ENCODE assay signal across 20 cellular contexts in genomic region chr2:233807215-233807865, GRCh38. TPM values are rescaled to one million over a fixed set of nuclear protein-coding genes. Genes with fewer than 3 reads are reported as not detected.
A peak's percentile ranks its signal among the peaks of the same experiment; 100 is the strongest.
DNase-seq lines count a peak whose midpoint lies in the region; ATAC-seq, FAIRE-seq and TF ChIP-seq lines count a peak whose summit lies in the region.
"Had no signal": no experiment of that assay in that cellular context is flagged by ENCODE, and none has a peak within 500 bp of the region (broad histone marks: within the 10 kb centered on the region; RNA-seq: fewer than 3 reads in every experiment).

No MANE protein-coding gene starts in this region.

- no peak for ATAC-seq in activated T-helper 17 cell treated with anti-CD3 and anti-CD28 coated beads, Interleukin-2, amount 50 U/mL, for 72 hours (replicated peaks)
- ATAC-seq in HG02870 (IDR thresholded peaks at IDR 0.05; ENCODE audit: unreplicated experiment) = no peak
- ATAC-seq in GM21381 (IDR thresholded peaks at IDR 0.05; ENCODE audit: unreplicated experiment) = no peak
- ATAC-seq: mucosa of descending colon; stimulated activated effector memory CD8-positive, alpha-beta T cell treated with anti-CD3 and anti-CD28 coated beads, Interleukin-12 subunit alpha, Interleukin-12 subunit beta, amount 100 ng/mL, for 72 hours had no signal

- no peaks in the 10 kb centered on the region for H3K9me3 Mint-ChIP-seq in activated T-helper 17 cell treated with anti-CD3 and anti-CD28 coated beads, Interleukin-2, amount 50 U/mL, for 72 hours
- H3K9me3 Mint-ChIP-seq: CD8-positive, alpha-beta memory T cell; stimulated activated effector memory CD8-positive, alpha-beta T cell treated with anti-CD3 and anti-CD28 coated beads, Interleukin-12 subunit alpha, Interleukin-12 subunit beta, amount 100 ng/mL, for 72 hours had no signal

- H3K9me3 ChIP-seq in Peyer's patch = no peaks in the 10 kb centered on the region
- no peaks in the 10 kb centered on the region for H3K9me3 ChIP-seq in keratinocyte (ENCODE audit: control insufficient read depth, low read depth, low read length)
- H3K9me3 ChIP-seq in tibial artery = no peaks in the 10 kb centered on the region
- H3K9me3 ChIP-seq: HAP-1, mucosa of descending colon, SJCRH30 had no signal

- no peaks in the 10 kb centered on the region for H3K9me1 ChIP-seq in keratinocyte (ENCODE audit: control insufficient read depth, extremely low read depth, insufficient read depth, low read length)

- H3K79me2 ChIP-seq in keratinocyte (ENCODE audit: control insufficient read depth, insufficient read depth, low read length) = no peaks in the 10 kb centered on the region

- H3K4me1 Mint-ChIP-seq in activated T-helper 17 cell treated with anti-CD3 and anti-CD28 coated beads, Interleukin-2, amount 50 U/mL, for 72 hours = no peaks in the 10 kb centered on the region
- H3K4me1 Mint-ChIP-seq: CD8-positive, alpha-beta memory T cell; stimulated activated effector memory CD8-positive, alpha-beta T cell treated with anti-CD3 and anti-CD28 coated beads, Interleukin-12 subunit alpha, Interleukin-12 subunit beta, amount 100 ng/mL, for 72 hours had no signal

- no peak overlapping the region for H3K4me3 Mint-ChIP-seq in activated T-helper 17 cell treated with anti-CD3 and anti-CD28 coated beads, Interleukin-2, amount 50 U/mL, for 72 hours
- H3K4me3 Mint-ChIP-seq: CD8-positive, alpha-beta memory T cell; stimulated activated effector memory CD8-positive, alpha-beta T cell treated with anti-CD3 and anti-CD28 coated beads, Interleukin-12 subunit alpha, Interleukin-12 subunit beta, amount 100 ng/mL, for 72 hours had no signal

- peak; percentile 50 for DNase-seq in activated effector memory CD4-positive, alpha-beta T cell treated with anti-CD3 and anti-CD28 coated beads, Interleukin-2, amount 50 U/mL, for 16 hours
- DNase-seq in activated effector memory CD4-positive, alpha-beta T cell treated with Interleukin-2 at 50 U/mL for 16 hours = no peak
- peak in 2 of 3 donors; percentile 35 to 43 for DNase-seq in Peyer's patch
- DNase-seq in keratinocyte (ENCODE audit: low read depth, low spot score) = no peak
- DNase-seq in tibial artery = peak; percentile 13 to 48
- DNase-seq: activated gamma-delta T cell, anterior cingulate cortex, cortex of kidney, kidney glomerular epithelial cell, mucosa of descending colon, NCI-H1048, SJCRH30 had no signal

- no peak for FAIRE-seq in keratinocyte (lab: Jason Lieb, UNC)

- intact Hi-C loops in tibial artery (cut with DNase I; ENCODE audit: low total_unique reads) = no loop called here

- H3K4me2 ChIP-seq in keratinocyte (ENCODE audit: control insufficient read depth, extremely low read depth, insufficient read depth, low read depth, low read length) = no peak overlapping the region

- no peak overlapping the region for H3K9ac ChIP-seq in keratinocyte (ENCODE audit: control insufficient read depth, extremely low read depth, insufficient read depth, low read length)

- H2AFZ ChIP-seq in keratinocyte (ENCODE audit: control insufficient read depth, low read length) = no peak overlapping the region

- H3K36me3 ChIP-seq in Peyer's patch = no peaks in the 10 kb centered on the region
- no peaks in the 10 kb centered on the region for H3K36me3 ChIP-seq in keratinocyte (ENCODE audit: control insufficient read depth in 2 of 2, extremely low read depth in 1 of 2, insufficient read depth in 2 of 2, low read length in 2 of 2)
- H3K36me3 ChIP-seq in tibial artery = no peaks in the 10 kb centered on the region
- H3K36me3 ChIP-seq: HAP-1, SJCRH30 had no signal

- TF ChIP-seq POLR2A in Peyer's patch (IDR thresholded peaks at IDR 0.05) = no peak

- no peaks in the 10 kb centered on the region for H3K27me3 ChIP-seq in Peyer's patch
- peaks cover 14% of the 10 kb centered on the region for H3K27me3 ChIP-seq in keratinocyte (ENCODE audit: control insufficient read depth, extremely low read depth, insufficient read depth, low read length)
- peaks cover 0 to 9% of the 10 kb centered on the region in 2 donors for H3K27me3 ChIP-seq in tibial artery
- H3K27me3 ChIP-seq: SJCRH30 had no signal

- TF ChIP-seq CTCF in Peyer's patch (IDR thresholded peaks at IDR 0.05) (peak in 2 of 6 experiments; percentile 6 to 14), keratinocyte (optimal IDR thresholded peaks at IDR 0.05 in 1 of 3, IDR thresholded peaks at IDR 0.05 in 1 of 3, conservative IDR thresholded peaks at IDR 0.05 in 1 of 3; ENCODE audit: extremely low read depth in 1 of 3, insufficient read depth in 2 of 3, low read length in 3 of 3) (peak; percentile 4 to 30 (median 6)), tibial artery (IDR thresholded peaks at IDR 0.05) (no peak)

- no peaks in the 10 kb centered on the region for H4K20me1 ChIP-seq in keratinocyte (ENCODE audit: control insufficient read depth, extremely low read depth, insufficient read depth, low read length)

- H3K4me3 ChIP-seq in Peyer's patch (no peak overlapping the region), keratinocyte (ENCODE audit: control insufficient read depth in 2 of 3, extremely low read depth in 1 of 3, insufficient read depth in 2 of 3, low read depth in 1 of 3, low read length in 3 of 3) (no peak overlapping the region), tibial artery (no peak overlapping the region)
- H3K4me3 ChIP-seq: HAP-1, mucosa of descending colon, SJCRH30, skin epidermis had no signal

- peaks cover 21% of the 10 kb centered on the region for H3K27me3 Mint-ChIP-seq in activated T-helper 17 cell treated with anti-CD3 and anti-CD28 coated beads, Interleukin-2, amount 50 U/mL, for 72 hours

- H3K27ac Mint-ChIP-seq in activated T-helper 17 cell treated with anti-CD3 and anti-CD28 coated beads, Interleukin-2, amount 50 U/mL, for 72 hours = no peak overlapping the region
- H3K27ac Mint-ChIP-seq: CD8-positive, alpha-beta memory T cell; stimulated activated effector memory CD8-positive, alpha-beta T cell treated with anti-CD3 and anti-CD28 coated beads, Interleukin-12 subunit alpha, Interleukin-12 subunit beta, amount 100 ng/mL, for 72 hours had no signal

- H3K36me3 Mint-ChIP-seq in activated T-helper 17 cell treated with anti-CD3 and anti-CD28 coated beads, Interleukin-2, amount 50 U/mL, for 72 hours (ENCODE audit: low read depth) = no peaks in the 10 kb centered on the region
- H3K36me3 Mint-ChIP-seq: CD8-positive, alpha-beta memory T cell; stimulated activated effector memory CD8-positive, alpha-beta T cell treated with anti-CD3 and anti-CD28 coated beads, Interleukin-12 subunit alpha, Interleukin-12 subunit beta, amount 100 ng/mL, for 72 hours had no signal

- no peak overlapping the region for H3K27ac ChIP-seq in Peyer's patch
- no peak overlapping the region for H3K27ac ChIP-seq in keratinocyte (ENCODE audit: control insufficient read depth, insufficient read depth, low read length)
- no peak overlapping the region for H3K27ac ChIP-seq in tibial artery
- H3K27ac ChIP-seq: SJCRH30, skin epidermis had no signal

- dilution Hi-C loops in keratinocyte (cut with MboI; ENCODE audit: extremely low pct_ligation_motif_present, low sequenced_read_pairs) = no loop called here

- no peaks in the 10 kb centered on the region for H3K4me1 ChIP-seq in Peyer's patch
- no peaks in the 10 kb centered on the region for H3K4me1 ChIP-seq in keratinocyte (ENCODE audit: control insufficient read depth, extremely low read depth, insufficient read depth, low read length)
- no peaks in the 10 kb centered on the region for H3K4me1 ChIP-seq in tibial artery
- H3K4me1 ChIP-seq: HAP-1, SJCRH30 had no signal

RNA-seq across cellular contexts. Expression of gene MROH2A, which starts 29.2 kb away (rescaled TPM):
- 1 to 10 TPM in 1 of 4 donors, under 1 TPM in 2, not detected in 1; 0.27 to 1.6 (median 0.35) TPM for total RNA-seq in Peyer's patch
- polyA plus RNA-seq in keratinocyte = 0.17 to 0.37 TPM (median 0.33 TPM) in 3 replicates
- polyA plus RNA-seq in keratinocyte (2011; ENCODE audit: low read depth) = not detected
- polyA plus RNA-seq in keratinocyte (2011; cell fraction: cytosol; rRNA removed) = 0.08 and 0.09 TPM in 2 replicates
- 0.19 TPM in 1 of 2 replicates, not detected in the other for polyA plus RNA-seq in keratinocyte (2011; cell fraction: nucleus; rRNA removed)
- 0.13 TPM in 1 of 2 replicates, not detected in the other for polyA plus RNA-seq in keratinocyte (2012; ENCODE audit: low replicate concordance)
- polyA minus RNA-seq in keratinocyte = 0.19 TPM in 1 of 3 replicates, not detected in the others
- polyA minus RNA-seq in keratinocyte (2011; cell fraction: cytosol; rRNA and poly(A)+ RNA removed) = not detected
- polyA minus RNA-seq in keratinocyte (2011; cell fraction: nucleus; rRNA and poly(A)+ RNA removed) = 1.2 TPM in 1 of 2 replicates, not detected in the other
- not detected for total RNA-seq in activated T-helper 17 cell treated with anti-CD3 and anti-CD28 coated beads, Interleukin-2, amount 50 U/mL, for 72 hours
- total RNA-seq: CD8-positive, alpha-beta memory T cell; omental fat pad; SJCRH30 had no signal
- polyA plus RNA-seq: CD8-positive, alpha-beta memory T cell had no signal

RNA-seq across cellular contexts. Expression of gene HJURP, which starts 47.0 kb away (rescaled TPM):
- total RNA-seq in Peyer's patch = 10 to 100 TPM in 1 of 4 donors, 1 to 10 TPM in 3; 2.1 to 10.7 (median 6.1) TPM
- polyA plus RNA-seq in keratinocyte = 4.9 to 20.2 TPM (median 14.6 TPM) in 3 replicates
- polyA plus RNA-seq in keratinocyte (2011; ENCODE audit: low read depth) = not detected
- polyA plus RNA-seq in keratinocyte (2011; cell fraction: cytosol; rRNA removed) = 3.1 and 4.6 TPM in 2 replicates
- 8.8 and 11.1 TPM in 2 replicates for polyA plus RNA-seq in keratinocyte (2011; cell fraction: nucleus; rRNA removed)
- polyA plus RNA-seq in keratinocyte (2012; ENCODE audit: low replicate concordance) = 10.4 TPM in 1 of 2 replicates, not detected in the other
- 8.0 to 40.6 TPM (median 18.4 TPM) in 3 replicates for polyA minus RNA-seq in keratinocyte
- 3.1 TPM for polyA minus RNA-seq in keratinocyte (2011; cell fraction: cytosol; rRNA and poly(A)+ RNA removed)
- 1.5 and 5.7 TPM in 2 replicates for polyA minus RNA-seq in keratinocyte (2011; cell fraction: nucleus; rRNA and poly(A)+ RNA removed)
- total RNA-seq in activated T-helper 17 cell treated with anti-CD3 and anti-CD28 coated beads, Interleukin-2, amount 50 U/mL, for 72 hours = 100 to 1,000 TPM in 1 of 2 donors, 10 to 100 TPM in 1; 90.4 to 147 TPM
- polyA plus RNA-seq: CD8-positive, alpha-beta memory T cell had no signal

RNA-seq across cellular contexts. Expression of gene UGT1A1, which starts 47.3 kb away (rescaled TPM):
- 10 to 100 TPM in 3 of 4 donors, 1 to 10 TPM in 1; 1.7 to 72.9 (median 26.9) TPM for total RNA-seq in Peyer's patch
- 1.7 to 3.0 TPM (median 2.7 TPM) in 3 replicates for polyA plus RNA-seq in keratinocyte
- polyA plus RNA-seq in keratinocyte (2011; ENCODE audit: low read depth) = 0.37 TPM
- 1.7 and 2.2 TPM in 2 replicates for polyA plus RNA-seq in keratinocyte (2011; cell fraction: cytosol; rRNA removed)
- polyA plus RNA-seq in keratinocyte (2011; cell fraction: nucleus; rRNA removed) = 12.3 and 16.3 TPM in 2 replicates
- polyA plus RNA-seq in keratinocyte (2012; ENCODE audit: low replicate concordance) = 1.1 and 2.4 TPM in 2 replicates
- polyA minus RNA-seq in keratinocyte = 2.2 to 7.3 TPM (median 5.4 TPM) in 3 replicates
- not detected for polyA minus RNA-seq in keratinocyte (2011; cell fraction: cytosol; rRNA and poly(A)+ RNA removed)
- polyA minus RNA-seq in keratinocyte (2011; cell fraction: nucleus; rRNA and poly(A)+ RNA removed) = 9.2 and 23.7 TPM in 2 replicates
- total RNA-seq in activated T-helper 17 cell treated with anti-CD3 and anti-CD28 coated beads, Interleukin-2, amount 50 U/mL, for 72 hours = not detected
- total RNA-seq: CD8-positive, alpha-beta memory T cell; omental fat pad; SJCRH30 had no signal
- polyA plus RNA-seq: CD8-positive, alpha-beta memory T cell had no signal

Comparison
In these comparisons a context has a peak if more than half of its experiments do, and no peak if none do; other contexts are left out.
1. DNase-seq: peak in activated effector memory CD4-positive, alpha-beta T cell treated with anti-CD3 and anti-CD28 coated beads, Interleukin-2, amount 50 U/mL, for 16 hours (single experiment), Peyer's patch (2 of 3) and tibial artery (2 of 2); none in activated effector memory CD4-positive, alpha-beta T cell treated with Interleukin-2 at 50 U/mL for 16 hours (single experiment) and keratinocyte (single experiment).
2. CTCF ChIP-seq: peak in keratinocyte (3 of 3); none in tibial artery (0 of 2).
3. RNA of gene HJURP, which starts 47.0 kb away (total RNA-seq): 90.4 to 147 TPM in activated T-helper 17 cell treated with anti-CD3 and anti-CD28 coated beads, Interleukin-2, amount 50 U/mL, for 72 hours; 2.1 to 10.7 TPM in Peyer's patch; every median in the first group is over 4 times any median in the second.